ENCODE assay signal across 24 cellular contexts in genomic region chr18:79064228-79064627, GRCh38. TPM values are rescaled to one million over a fixed set of nuclear protein-coding genes. Genes with fewer than 3 reads are reported as not detected.
A peak's percentile ranks its signal among the peaks of the same experiment; 100 is the strongest.
DNase-seq lines count a peak whose midpoint lies in the region; ATAC-seq and TF ChIP-seq lines count a peak whose summit lies in the region.
"Had no signal": no experiment of that assay in that cellular context is flagged by ENCODE, and none has a peak within 500 bp of the region (broad histone marks: within the 10 kb centered on the region; RNA-seq: fewer than 3 reads in every experiment).

No MANE protein-coding gene starts in this region.

- peak; percentile 29 for DNase-seq in NCI-H1092 (lab: John Stamatoyannopoulos, UW)
- DNase-seq in NCI-H2107 (lab: John Stamatoyannopoulos, UW): peak; percentile 30
- peak; percentile 98 for DNase-seq in NCI-H748 (lab: John Stamatoyannopoulos, UW; ENCODE audit: unreplicated experiment)
- DNase-seq in glutamatergic neuron: peak; percentile 41
- no peak for DNase-seq in activated CD4-positive, alpha-beta T cell treated with anti-CD3 and anti-CD28 coated beads, Interleukin-2, amount 10 ng/mL, durations not matched to agents 7 days and 5 days
- DNase-seq: activated CD4-positive, alpha-beta T cell treated with anti-CD3 and anti-CD28 coated beads, Interleukin-2, amount 50 U/mL, for 4 hours; activated CD8-positive, alpha-beta memory T cell treated with anti-CD3 and anti-CD28 coated beads, Interleukin-2, amount 10 ng/mL, durations not matched to agents 7 days and 5 days; activated T-cell treated with anti-CD3 and anti-CD28 coated beads, Interleukin-2, amount 50 U/mL, for 48 hours; BE2C; DMS79; kidney glomerular epithelial cell; MV-4-11; NCI-H2029; NCI-H526; RPMI8226; stimulated activated CD4-positive, alpha-beta T cell treated with anti-CD3 and anti-CD28 coated beads, Interleukin-4, amount 100 ng/mL, for 1 hour; stomach; T-cell had no signal

- ATAC-seq in HG03045 (IDR thresholded peaks at IDR 0.05; ENCODE audit: unreplicated experiment) (no peak), GM19452 (IDR thresholded peaks at IDR 0.05; ENCODE audit: unreplicated experiment) (no peak)
- ATAC-seq: activated CD8-positive, alpha-beta memory T cell treated with anti-CD3 and anti-CD28 coated beads, Interleukin-2, amount 10 ng/mL, durations not matched to agents 7 days and 5 days; gastroesophageal sphincter; GM23338; T-cell had no signal

- CTCF ChIA-PET in activated CD4-positive, alpha-beta T cell treated with anti-CD3 and anti-CD28 coated beads, Interleukin-2, amount 10 ng/mL, durations not matched to agents 7 days and 5 days (lab: Charles Lee): no interaction called here

- peaks cover 26% of the 10 kb centered on the region for H3K27me3 Mint-ChIP-seq in glutamatergic neuron (ENCODE audit: unreplicated experiment)
- H3K27me3 Mint-ChIP-seq in activated CD4-positive, alpha-beta T cell treated with anti-CD3 and anti-CD28 coated beads, Interleukin-2, amount 10 ng/mL, durations not matched to agents 7 days and 5 days: peaks cover 16% of the 10 kb centered on the region
- H3K27me3 Mint-ChIP-seq: IgD-negative memory B cell had no signal

- H3K27ac Mint-ChIP-seq in glutamatergic neuron (ENCODE audit: unreplicated experiment): peak overlapping the region; percentile 74
- H3K27ac Mint-ChIP-seq in activated CD4-positive, alpha-beta T cell treated with anti-CD3 and anti-CD28 coated beads, Interleukin-2, amount 10 ng/mL, durations not matched to agents 7 days and 5 days: no peak overlapping the region
- H3K27ac Mint-ChIP-seq: activated CD8-positive, alpha-beta memory T cell treated with anti-CD3 and anti-CD28 coated beads, Interleukin-2, amount 10 ng/mL, durations not matched to agents 7 days and 5 days; GM23338; nephron; T-cell had no signal

- H3K36me3 Mint-ChIP-seq in glutamatergic neuron (ENCODE audit: unreplicated experiment): peaks cover 23% of the 10 kb centered on the region
- H3K36me3 Mint-ChIP-seq in activated CD4-positive, alpha-beta T cell treated with anti-CD3 and anti-CD28 coated beads, Interleukin-2, amount 10 ng/mL, durations not matched to agents 7 days and 5 days (ENCODE audit: low read depth): peaks cover 22% of the 10 kb centered on the region

- no peak for TF ChIP-seq CTCF in glutamatergic neuron (IDR thresholded peaks at IDR 0.05; ENCODE audit: partially characterized antibody, unreplicated experiment)

- no peak overlapping the region for H3K4me3 Mint-ChIP-seq in glutamatergic neuron (ENCODE audit: unreplicated experiment)
- H3K4me3 Mint-ChIP-seq in activated CD4-positive, alpha-beta T cell treated with anti-CD3 and anti-CD28 coated beads, Interleukin-2, amount 10 ng/mL, durations not matched to agents 7 days and 5 days: no peak overlapping the region
- H3K4me3 Mint-ChIP-seq: activated CD8-positive, alpha-beta memory T cell treated with anti-CD3 and anti-CD28 coated beads, Interleukin-2, amount 10 ng/mL, durations not matched to agents 7 days and 5 days; GM23338; T-cell had no signal

- peaks cover 9% of the 10 kb centered on the region for H3K4me1 Mint-ChIP-seq in glutamatergic neuron (ENCODE audit: low read depth, unreplicated experiment)
- H3K4me1 Mint-ChIP-seq in activated CD4-positive, alpha-beta T cell treated with anti-CD3 and anti-CD28 coated beads, Interleukin-2, amount 10 ng/mL, durations not matched to agents 7 days and 5 days: peaks cover 17% of the 10 kb centered on the region
- H3K4me1 Mint-ChIP-seq: GM23338, nephron had no signal

- POLR2A ChIA-PET in activated CD4-positive, alpha-beta T cell treated with anti-CD3 and anti-CD28 coated beads, Interleukin-2, amount 10 ng/mL, durations not matched to agents 7 days and 5 days (lab: Charles Lee): no interaction called here

- peaks cover 21% of the 10 kb centered on the region for H3K9me3 Mint-ChIP-seq in glutamatergic neuron (ENCODE audit: unreplicated experiment)
- peaks cover 22% of the 10 kb centered on the region for H3K9me3 Mint-ChIP-seq in activated CD4-positive, alpha-beta T cell treated with anti-CD3 and anti-CD28 coated beads, Interleukin-2, amount 10 ng/mL, durations not matched to agents 7 days and 5 days

RNA-seq across cellular contexts. Expression of gene ATP9B, which starts 5.0 kb away (rescaled TPM):
- 62.6 TPM for total RNA-seq in glutamatergic neuron (ENCODE audit: unreplicated experiment)
- 10 to 100 TPM; 29.8 to 30.5 TPM for total RNA-seq in activated CD4-positive, alpha-beta T cell treated with anti-CD3 and anti-CD28 coated beads, Interleukin-2, amount 10 ng/mL, durations not matched to agents 7 days and 5 days
